8 cellular contexts compared by ENCODE assay signal in the genomic region with DNA sequence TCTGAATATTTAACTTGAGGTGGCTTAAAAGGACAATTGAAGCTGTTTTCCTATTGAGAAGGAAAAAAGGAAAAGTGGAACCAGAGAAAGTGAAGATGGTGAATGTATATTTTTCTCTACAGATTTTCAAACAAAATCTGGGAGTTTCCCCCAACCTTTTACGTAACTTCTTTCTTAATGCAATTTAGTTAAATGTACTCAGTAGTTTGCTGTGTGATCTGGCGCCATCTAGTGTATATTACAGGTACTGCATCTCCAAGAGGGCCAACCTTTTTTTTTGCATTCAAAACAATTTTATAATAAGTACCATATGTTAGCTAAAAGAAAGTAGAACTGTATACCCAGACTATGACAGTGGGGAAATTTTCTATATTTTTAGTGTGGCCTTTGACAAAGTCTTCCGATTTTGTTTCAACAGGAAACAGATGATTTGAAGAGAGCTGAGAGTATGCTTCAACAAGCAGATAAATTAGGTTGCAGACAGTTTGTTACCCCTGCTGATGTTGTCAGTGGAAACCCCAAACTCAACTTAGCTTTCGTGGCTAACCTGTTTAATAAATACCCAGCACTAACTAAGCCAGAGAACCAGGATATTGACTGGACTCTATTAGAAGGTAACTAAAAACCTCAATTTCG.
DNase-seq lines count a peak whose midpoint lies in the region; ATAC-seq and TF ChIP-seq lines count a peak whose summit lies in the region.

No MANE protein-coding gene starts in this region.

- WGBS in thyroid gland, 2 donors, result 27 to 31% methylated on average over 5 of the region's 5 CpGs

- H3K4me1 ChIP-seq in left lung, result peaks cover 0 to 8% of the 10 kb centered on the region in 2 donors
- H3K4me1 ChIP-seq in thyroid gland, result peaks cover 3 to 12% of the 10 kb centered on the region in 2 donors

- H3K27ac ChIP-seq in left lung (peak overlapping the region in 1 of 2 donors; percentile 21), thyroid gland (peak overlapping the region; percentile 53 to 59 (median 58))

- H3K4me3 ChIP-seq in cardiac fibroblast (replicated peaks in 1 of 2; ENCODE audit: low read depth in 2 of 2, low read length in 2 of 2) (no peak overlapping the region), left lung (no peak overlapping the region), thyroid gland (replicated peaks in 1 of 3) (no peak overlapping the region)

- peak; percentile 64 for TF ChIP-seq CTCF in cardiac fibroblast (IDR thresholded peaks at IDR 0.05; ENCODE audit: low read depth, low read length)
- peak; percentile 71 to 100 for TF ChIP-seq CTCF in left lung (IDR thresholded peaks at IDR 0.05)
- TF ChIP-seq CTCF in thyroid gland (IDR thresholded peaks at IDR 0.05), result peak; percentile 76 to 95 (median 80)

- DNase-seq in NCI-H510A treated with DMSO at 0.1 percent for 48 hours (lab: John Stamatoyannopoulos, UW), result peak; percentile 17
- DNase-seq in NCI-H510A (lab: John Stamatoyannopoulos, UW), result no peak
- DNase-seq in OCI-M1 (lab: John Stamatoyannopoulos, UW), result peak; percentile 68
- DNase-seq in cardiac fibroblast (ENCODE audit: low read depth in 2 of 2), result peak; percentile 71 to 74
- DNase-seq in left lung, result no peak
- peak in 1 of 2 donors; percentile 26 for DNase-seq in thyroid gland
- DNase-seq in SHP77 treated with DMSO at 0.1 percent for 48 hours (lab: John Stamatoyannopoulos, UW), result no peak

- no peak for TF ChIP-seq POLR2A in thyroid gland (IDR thresholded peaks at IDR 0.05)

- H3K36me3 ChIP-seq in left lung (peaks cover 0 to 16% of the 10 kb centered on the region in 2 donors), thyroid gland (peaks cover 0 to 20% of the 10 kb centered on the region in 2 donors)

- no peaks in the 10 kb centered on the region for H3K9me3 ChIP-seq in left lung
- no peaks in the 10 kb centered on the region for H3K9me3 ChIP-seq in thyroid gland

- H3K27me3 ChIP-seq in left lung (peaks cover 0 to 8% of the 10 kb centered on the region in 2 donors), thyroid gland (no peaks in the 10 kb centered on the region)

- intact Hi-C loops in left lung (cut with DNase I), result no loop called here
- intact Hi-C loops in thyroid gland (cut with DNase I), result no loop called here

- ATAC-seq in HG02870 (IDR thresholded peaks at IDR 0.05; ENCODE audit: unreplicated experiment) (peak; percentile 48), left lung (peak; percentile 87)

Comparison
In these comparisons a context has a peak if more than half of its experiments do, and no peak if none do; other contexts are left out.
1. DNase-seq: peak in NCI-H510A treated with DMSO at 0.1 percent for 48 hours (single experiment), OCI-M1 (single experiment) and cardiac fibroblast (2 of 2); none in NCI-H510A (single experiment), left lung (0 of 2) and SHP77 treated with DMSO at 0.1 percent for 48 hours (single experiment).
2. Peak in every context shown above with its lines, with median percentiles within 50 percentile points of each other: CTCF ChIP-seq.